In genomic region chr1:202130816-202131522, GRCh38 we compare ENCODE assay signal across 1 cellular context.
TF ChIP-seq lines count a peak whose summit lies in the region.

No MANE protein-coding gene starts in this region.

TF ChIP-seq in IMR-90, 13 proteins besides CTCF, POLR2A, EP300 and RAD21 (continued from another document):
- TF ChIP-seq MAFK (IDR thresholded peaks at IDR 0.05; ENCODE audit: low read depth, low read length) (no peak), ELK1 (IDR thresholded peaks at IDR 0.05; ENCODE audit: borderline replicate concordance, low read depth, low read length) (no peak), RCOR1 (IDR thresholded peaks at IDR 0.05; ENCODE audit: insufficient replicate concordance, low read length) (no peak), BHLHE40 (IDR thresholded peaks at IDR 0.05; ENCODE audit: low read depth, low read length) (no peak), FOS (IDR thresholded peaks at IDR 0.05; ENCODE audit: low read depth, low read length) (no peak), MXI1 (IDR thresholded peaks at IDR 0.05; ENCODE audit: borderline replicate concordance, low read depth, low read length) (no peak), RFX5 (IDR thresholded peaks at IDR 0.05; ENCODE audit: low read depth, low read length) (no peak), CEBPB (IDR thresholded peaks at IDR 0.05; ENCODE audit: low read depth, low read length) (no peak), MAZ (IDR thresholded peaks at IDR 0.05; ENCODE audit: borderline replicate concordance, low read depth, low read length) (no peak), USF2 (IDR thresholded peaks at IDR 0.05; ENCODE audit: low read depth, low read length) (no peak), SMC3 (IDR thresholded peaks at IDR 0.05; ENCODE audit: low read depth, low read length) (no peak)
